In the genomic region with DNA sequence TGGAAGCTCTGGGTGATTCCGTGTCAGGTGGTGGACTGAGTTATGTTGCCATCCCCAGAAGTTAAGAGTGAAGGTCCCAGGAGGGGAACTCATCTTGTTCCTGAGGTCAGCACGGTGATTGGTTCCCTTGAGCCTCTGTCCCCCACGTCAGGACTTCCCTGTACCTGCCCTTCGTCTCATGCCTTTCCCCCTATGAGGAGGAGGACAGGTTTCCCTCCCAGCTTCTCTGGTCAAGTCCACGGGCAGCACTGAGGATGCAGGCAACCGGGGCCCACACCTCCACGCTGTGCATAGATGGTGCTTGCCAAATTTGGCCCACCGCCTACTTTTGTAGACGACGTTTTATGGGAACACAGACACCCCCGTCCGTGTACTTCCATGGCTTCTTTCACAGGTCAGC, we compare ENCODE assay signal across 32 cellular contexts. TPM values are rescaled to one million over a fixed set of nuclear protein-coding genes. Genes with fewer than 3 reads are reported as not detected.
"Had no signal": no experiment of that assay in that cellular context is flagged by ENCODE, and none has a peak within 500 bp of the region (broad histone marks: within the 10 kb centered on the region; RNA-seq: fewer than 3 reads in every experiment).

No MANE protein-coding gene starts in this region.

- H3K36me3 ChIP-seq: adrenal gland, brain microvascular endothelial cell, breast epithelium had no signal

- H3K27ac ChIP-seq: adrenal gland, body of pancreas, brain microvascular endothelial cell, breast epithelium, VCaP had no signal

- H3K4me1 ChIP-seq: adrenal gland, body of pancreas, breast epithelium had no signal

- ATAC-seq: activated CD8-positive, alpha-beta T cell treated with anti-CD3 and anti-CD28 coated beads for 36 hours; activated naive CD4-positive, alpha-beta T cell treated with anti-CD3 and anti-CD28 coated beads, Interleukin-2, amount 50 U/mL, for 72 hours; activated T-cell treated with anti-CD3 and anti-CD28 coated beads, Interleukin-2, amount 50 U/mL, for 4 hours; activated T-cell treated with anti-CD3 and anti-CD28 coated beads, Interleukin-2, amount 50 U/mL, for 72 hours; activated T-helper 17 cell treated with anti-CD3 and anti-CD28 coated beads, Interleukin-2, amount 50 U/mL, for 72 hours; body of pancreas had no signal

- H3K9me3 ChIP-seq: adrenal gland, body of pancreas, breast epithelium had no signal

- H3K27me3 ChIP-seq: body of pancreas, brain microvascular endothelial cell had no signal

- DNase-seq: activated B cell treated with CpG ODN at 0.5 μM for 24 hours; activated CD4-positive, alpha-beta memory T cell treated with anti-CD3 and anti-CD28 coated beads for 36 hours; activated CD4-positive, alpha-beta T cell treated with anti-CD3 and anti-CD28 coated beads for 48 hours; activated CD4-positive, alpha-beta T cell treated with anti-CD3 and anti-CD28 coated beads, Interleukin-2, amount 50 U/mL, for 1 hour; activated CD4-positive, alpha-beta T cell treated with anti-CD3 and anti-CD28 coated beads, Interleukin-2, amount 50 U/mL, for 4 hours; activated CD4-positive, CD25-positive, alpha-beta regulatory T cell treated with anti-CD3 and anti-CD28 coated beads, Interleukin-2, amount 50 U/mL, for 72 hours; activated CD8-positive, alpha-beta memory T cell treated with anti-CD3 and anti-CD28 coated beads, Interleukin-2, amount 50 U/mL, for 4 hours; activated CD8-positive, alpha-beta T cell treated with anti-CD3 and anti-CD28 coated beads for 36 hours; activated effector memory CD4-positive, alpha-beta T cell treated with anti-CD3 and anti-CD28 coated beads, Interleukin-2, amount 50 U/mL, for 16 hours; activated gamma-delta T cell treated with Interleukin-2 at 50 U/mL for 16 hours; activated naive CD4-positive, alpha-beta T cell; activated naive CD4-positive, alpha-beta T cell treated with anti-CD3 and anti-CD28 coated beads for 36 hours; activated naive CD4-positive, alpha-beta T cell treated with anti-CD3 and anti-CD28 coated beads, Interleukin-2, amount 50 U/mL, for 16 hours; activated naive CD8-positive, alpha-beta T cell treated with anti-CD3 and anti-CD28 coated beads for 36 hours; activated T-cell treated with anti-CD3 and anti-CD28 coated beads for 4 hours; activated T-cell treated with anti-CD3 and anti-CD28 coated beads, Interleukin-2, amount 50 U/mL, for 1 hour; activated T-cell treated with anti-CD3 and anti-CD28 coated beads, Interleukin-2, amount 50 U/mL, for 4 hours; activated T-cell treated with anti-CD3 and anti-CD28 coated beads, Interleukin-2, amount 50 U/mL, for 72 hours; adrenal gland; amniotic stem cell; body of pancreas; brain microvascular endothelial cell; central memory CD4-positive, alpha-beta T cell; SW 1271; T-helper 1 cell; T-helper 2 cell; T-helper 9 cell had no signal

- H3K4me3 ChIP-seq: adrenal gland, body of pancreas, breast epithelium had no signal

RNA-seq across cellular contexts. Expression of a gene that starts 42.7 kb away (rescaled TPM):
- total RNA-seq: activated CD8-positive, alpha-beta memory T cell treated with anti-CD3 and anti-CD28 coated beads for 36 hours; body of pancreas had no signal
